ENCODE assay signal across 30 cellular contexts in genomic region chr17:60447375-60447774, GRCh38. TPM values are rescaled to one million over a fixed set of nuclear protein-coding genes. Genes with fewer than 3 reads are reported as not detected.
"Had no signal": no experiment of that assay in that cellular context is flagged by ENCODE, and none has a peak within 500 bp of the region (broad histone marks: within the 10 kb centered on the region; RNA-seq: fewer than 3 reads in every experiment).

No MANE protein-coding gene starts in this region.

- H3K79me2 ChIP-seq: hepatocyte had no signal

- H3K4me1 ChIP-seq: neural progenitor cell, right atrium auricular region, right lobe of liver, testis, thyroid gland, transverse colon, upper lobe of left lung had no signal

- H3K4me2 ChIP-seq: hepatocyte, neural progenitor cell, smooth muscle cell had no signal

- ATAC-seq: naive thymus-derived CD8-positive, alpha-beta T cell; right lobe of liver; stimulated activated memory B cell treated with anti-CD40 and anti-IgM and Interleukin-4, amounts not matched to agents 10 μg/mL and 1 μg/mL and 100 μg/mL, for 72 hours; stimulated activated naive CD8-positive, alpha-beta T cell treated with anti-CD3 and anti-CD28 coated beads, Interleukin-15, amount 100 ng/mL, for 72 hours had no signal

- H3K9ac ChIP-seq: neural progenitor cell had no signal

- H2AFZ ChIP-seq: hepatocyte, neural progenitor cell had no signal

- H3K27me3 ChIP-seq: hepatocyte, neural progenitor cell, neutrophil, ovary, right atrium auricular region, right lobe of liver, testis, thyroid gland, transverse colon, upper lobe of left lung had no signal

- H3K27ac ChIP-seq: hepatocyte, left ventricle myocardium inferior, neural progenitor cell, neutrophil, ovary, right atrium auricular region, right lobe of liver, testis, thyroid gland, transverse colon, upper lobe of left lung had no signal

- DNase-seq: islet precursor cell; left ventricle myocardium inferior; naive thymus-derived CD8-positive, alpha-beta T cell; occipital lobe; ovary; right lobe of liver; stimulated activated CD4-positive, alpha-beta T cell treated with anti-CD3 and anti-CD28 coated beads, Interleukin-1b, Interleukin-23, amount 100 ng/mL, for 48 hours; stimulated activated CD4-positive, alpha-beta T cell treated with anti-CD3 and anti-CD28 coated beads, Interleukin-2, amount 100 ng/mL, for 48 hours; stimulated activated CD4-positive, alpha-beta T cell treated with anti-CD3 and anti-CD28 coated beads, Interleukin-4, amount 100 ng/mL, for 4 hours; stimulated activated CD8-positive, alpha-beta memory T cell treated with anti-CD3 and anti-CD28 coated beads, Interleukin-4, amount 100 ng/mL, for 48 hours; stimulated activated naive CD4-positive, alpha-beta T cell treated with Interleukin-2 at 50 U/mL for 16 hours; stimulated activated naive CD8-positive, alpha-beta T cell treated with anti-CD3 and anti-CD28 coated beads, Interleukin-15, amount 100 ng/mL, for 72 hours; substantia nigra; testis; thyroid gland; transverse colon; upper lobe of left lung had no signal

- H3K36me3 ChIP-seq: ovary had no signal

- H3K9me3 ChIP-seq: left ventricle myocardium inferior, neutrophil, ovary, right atrium auricular region, right lobe of liver, testis, thyroid gland, transverse colon, upper lobe of left lung had no signal

- H3K4me3 ChIP-seq: hepatocyte, left ventricle myocardium inferior, lung, neural progenitor cell, ovary, right atrium auricular region, right lobe of liver, smooth muscle cell, testis, thyroid gland, transverse colon, upper lobe of left lung had no signal

RNA-seq across cellular contexts. Expression of gene CHCT1, which starts 25.1 kb away (rescaled TPM):
- total RNA-seq: hepatocyte; kidney epithelial cell; left ventricle myocardium inferior; lower leg skin; lung; mucosa of gallbladder; naive thymus-derived CD8-positive, alpha-beta T cell; occipital lobe; ovary; progenitor cell of endocrine pancreas; renal cortical epithelial cell; right atrium auricular region; right lobe of liver; smooth muscle cell; thyroid gland; transverse colon; urinary bladder had no signal
- polyA plus RNA-seq: hepatocyte; naive thymus-derived CD8-positive, alpha-beta T cell; smooth muscle cell had no signal
